In genomic region chr22:22944268-22944985, GRCh38 we compare ENCODE assay signal across 15 cellular contexts. TPM values are rescaled to one million over a fixed set of nuclear protein-coding genes. Genes with fewer than 3 reads are reported as not detected.
DNase-seq lines count a peak whose midpoint lies in the region; ATAC-seq, FAIRE-seq and TF ChIP-seq lines count a peak whose summit lies in the region.
"Had no signal": no experiment of that assay in that cellular context is flagged by ENCODE, and none has a peak within 500 bp of the region (broad histone marks: within the 10 kb centered on the region; RNA-seq: fewer than 3 reads in every experiment).

No MANE protein-coding gene starts in this region.

- H2AK5ac ChIP-seq in H9 (ENCODE audit: insufficient read length, low read length), result no peak overlapping the region

- TF ChIP-seq POLR2A in K562 (conservative IDR thresholded peaks at IDR 0.05) (no peak), esophagus squamous epithelium (IDR thresholded peaks at IDR 0.05) (no peak)

- H2BK15ac ChIP-seq in H9 (ENCODE audit: low read depth, low read length), result no peak overlapping the region

- no peak overlapping the region for H4K91ac ChIP-seq in H9 (ENCODE audit: insufficient read length, low read depth, low read length)

- TF ChIP-seq EP300 in K562 (IDR thresholded peaks at IDR 0.05; ENCODE audit: low read length) (no peak), SK-N-SH (IDR thresholded peaks at IDR 0.05; ENCODE audit: borderline replicate concordance in 1 of 2, low read depth in 1 of 2, low read length in 1 of 2) (no peak)

- no peak overlapping the region for H2BK12ac ChIP-seq in H9 (ENCODE audit: insufficient read length, low read depth, low read length)

- no peak overlapping the region for H2BK120ac ChIP-seq in H9 (ENCODE audit: low read depth, low read length, poor library complexity, severe bottlenecking)

- TF ChIP-seq RAD21 in K562 (CRISPR knock-in tag; conservative IDR thresholded peaks at IDR 0.05 in 1 of 2, IDR thresholded peaks at IDR 0.05 in 1 of 2) (no peak), SK-N-SH (IDR thresholded peaks at IDR 0.05; ENCODE audit: low read length) (no peak)

- no peaks in the 10 kb centered on the region for H3K79me1 ChIP-seq in H9 (ENCODE audit: insufficient read depth, low read depth, low read length, poor library complexity, severe bottlenecking)

- WGBS in H9 (ENCODE audit: extremely low coverage, insufficient read length, low lambda C conversion rate), result no CpG with 5 or more reads among the region's 18 CpGs
- WGBS in K562 (ENCODE audit: insufficient coverage, low coverage, missing lambda C conversion rate), result under 1% methylated on average over 18 of the region's 18 CpGs
- WGBS in esophagus squamous epithelium, 2 donors, result 63 to 64% methylated on average over 9 to 12 of the region's 18 CpGs
- 41% methylated on average over 5 of the region's 18 CpGs for WGBS in SK-N-SH (ENCODE audit: low lambda C conversion rate)

- no peak overlapping the region for H3K18ac ChIP-seq in H9 (ENCODE audit: insufficient read length, low read depth, low read length)

- H3K79me2 ChIP-seq in DOHH2 (ENCODE audit: control insufficient read depth, low read length) (peaks cover 11% of the 10 kb centered on the region), H9 (ENCODE audit: insufficient read depth, low read length) (no peaks in the 10 kb centered on the region), K562 (ENCODE audit: control insufficient read depth, insufficient read depth, low read length) (no peaks in the 10 kb centered on the region), SK-N-SH (ENCODE audit: insufficient read depth) (no peaks in the 10 kb centered on the region)

- CTCF ChIA-PET in K562 (lab: Yijun Ruan, JAX; ENCODE audit: low intra/inter-chr PET ratio) (interaction anchor here (1.0 to 3.0 kb wide), 7 partner anchors 11 to 195 kb away, joined by 3 to 30 read pairs (median 4); no protein-coding TSS in a partner anchor), SK-N-SH (lab: Yijun Ruan, JAX) (interaction anchor here (0.9 to 9.7 kb wide), 10 partner anchors 12 to 458 kb away, joined by 3 to 127 read pairs (median 4); no protein-coding TSS in a partner anchor)

- peak overlapping the region; percentile 98 for H3K27ac ChIP-seq in DOHH2 (ENCODE audit: low read depth, low read length)
- H3K27ac ChIP-seq in H9 (ENCODE audit: insufficient read length, low read depth, low read length), result no peak overlapping the region
- no peak overlapping the region for H3K27ac ChIP-seq in K562 (ENCODE audit: extremely low read depth, low read depth, low read length)
- H3K27ac ChIP-seq in esophagus squamous epithelium, result no peak overlapping the region
- H3K27ac ChIP-seq in SK-N-SH (ENCODE audit: low read depth in 2 of 2, low read length in 1 of 2), result no peak overlapping the region
- H3K27ac ChIP-seq: HL-60 had no signal

- no peak overlapping the region for H3K56ac ChIP-seq in H9 (ENCODE audit: insufficient read length, low read depth, low read length)

- H3K4me3 ChIP-seq in DOHH2 (ENCODE audit: low read length), result peak overlapping the region; percentile 27
- H3K4me3 ChIP-seq in K562, result no peak overlapping the region
- H3K4me3 ChIP-seq in esophagus squamous epithelium, result no peak overlapping the region
- H3K4me3 ChIP-seq in SK-N-SH (ENCODE audit: low read depth in 2 of 2, low read length in 1 of 2), result no peak overlapping the region

- H3K27me3 ChIP-seq in DOHH2 (ENCODE audit: control insufficient read depth, low read length) (no peaks in the 10 kb centered on the region), H9 (ENCODE audit: insufficient read depth, low read length) (no peaks in the 10 kb centered on the region; the same call in 1 of the 2 replicates), K562 (ENCODE audit: control insufficient read depth in 2 of 2, insufficient read depth in 2 of 2, low read length in 2 of 2) (peaks cover 19 to 32% of the 10 kb centered on the region in 2 experiments; a peak in 4 of 5 replicates), esophagus squamous epithelium (peaks cover 0 to 54% (median 0%) of the 10 kb centered on the region in 4 donors), SK-N-SH (ENCODE audit: insufficient read depth) (no peaks in the 10 kb centered on the region)

- no peak overlapping the region for H3T11ph ChIP-seq in H9 (ENCODE audit: low read length)

- H3K14ac ChIP-seq in H9 (ENCODE audit: insufficient read depth, low read length), result no peak overlapping the region; the same call in 1 of the 2 replicates

- H3K23me2 ChIP-seq in H9 (ENCODE audit: insufficient read length, low read depth, low read length, poor library complexity, severe bottlenecking), result no peaks in the 10 kb centered on the region

- intact Hi-C loops in K562 (cut with micrococcal nuclease), result loop anchor here (5.0 kb wide), 1 partner anchor 482 kb away; no protein-coding TSS in a partner anchor
- intact Hi-C loops in esophagus squamous epithelium (cut with DNase I), result loop anchor here (5.0 kb wide), 1 partner anchor 97 kb away; no protein-coding TSS in a partner anchor

- H3K27me3 Mint-ChIP-seq in H9 (ENCODE audit: low read depth) (peaks cover 90% of the 10 kb centered on the region), progenitor cell of endocrine pancreas (peaks cover 15% of the 10 kb centered on the region)

- H3K23ac ChIP-seq in H9 (ENCODE audit: insufficient read length, low read depth, low read length), result no peak overlapping the region

- H3K9me2 ChIP-seq in DOHH2 (replicated peaks; ENCODE audit: control insufficient read depth, low read length), result no peaks in the 10 kb centered on the region
- H3K9me2 ChIP-seq in SK-N-SH, result no peaks in the 10 kb centered on the region

- BruUV-seq in K562 (replicated peaks; lab: Mats Ljungman, UMichigan), result no TSS peak

- POLR2A ChIA-PET in K562 (lab: Yijun Ruan, JAX) (interaction anchor here (0.6 to 7.7 kb wide), 13 partner anchors 9 to 194 kb away, joined by 3 to 74 read pairs (median 4); no protein-coding TSS in a partner anchor), SK-N-SH (lab: Yijun Ruan, JAX) (no interaction called here)

- H3K27ac Mint-ChIP-seq in H9, result peak overlapping the region in 1 of 3 experiments; percentile 65; a peak in 1 of 7 replicates
- H3K27ac Mint-ChIP-seq in progenitor cell of endocrine pancreas, result no peak overlapping the region

- ATAC-seq in K562 (no peak), GM18909 (IDR thresholded peaks at IDR 0.05; ENCODE audit: poor library complexity, unreplicated experiment) (no peak)

- H3K4me1 ChIP-seq in DOHH2 (ENCODE audit: control insufficient read depth, low read length), result peaks cover 100% of the 10 kb centered on the region
- no peaks in the 10 kb centered on the region for H3K4me1 ChIP-seq in H9 (ENCODE audit: insufficient read depth, low read length)
- H3K4me1 ChIP-seq in K562 (replicated peaks in 1 of 2; ENCODE audit: control insufficient read depth in 2 of 2, insufficient read depth in 2 of 2, low read length in 2 of 2), result peaks cover 0 to 3% of the 10 kb centered on the region in 2 experiments; a peak in 1 of 5 replicates
- H3K4me1 ChIP-seq in esophagus squamous epithelium, result no peaks in the 10 kb centered on the region
- peaks cover 0 to 8% of the 10 kb centered on the region in 2 experiments; a peak in 1 of 4 replicates for H3K4me1 ChIP-seq in SK-N-SH (ENCODE audit: control insufficient read depth in 1 of 2, insufficient read depth in 2 of 2, low read depth in 1 of 2, low read length in 1 of 2)

- no peak for TF ChIP-seq CTCF in DOHH2 (IDR thresholded peaks at IDR 0.05; ENCODE audit: low read depth, low read length, poor library complexity, severe bottlenecking)
- no peak for TF ChIP-seq CTCF in H9 (conservative IDR thresholded peaks at IDR 0.05)
- TF ChIP-seq CTCF in K562 (IDR thresholded peaks at IDR 0.05 in 2 of 3, conservative IDR thresholded peaks at IDR 0.05 in 1 of 3; ENCODE audit: insufficient read depth in 2 of 3, low read depth in 1 of 3, low read length in 3 of 3), result no peak
- TF ChIP-seq CTCF in progenitor cell of endocrine pancreas (IDR thresholded peaks at IDR 0.05; ENCODE audit: unreplicated experiment), result no peak
- TF ChIP-seq CTCF in esophagus squamous epithelium (IDR thresholded peaks at IDR 0.05), result no peak
- no peak for TF ChIP-seq CTCF in SK-N-SH (IDR thresholded peaks at IDR 0.05)

- no peak for FAIRE-seq in K562 (lab: Jason Lieb, UNC)

- H3K36me3 ChIP-seq in DOHH2 (ENCODE audit: control insufficient read depth, low read length), result peaks cover 4% of the 10 kb centered on the region; the same call in 1 of the 2 replicates
- H3K36me3 ChIP-seq in K562 (ENCODE audit: control insufficient read depth, insufficient read depth, low read length), result no peaks in the 10 kb centered on the region
- H3K36me3 ChIP-seq in esophagus squamous epithelium, result no peaks in the 10 kb centered on the region
- no peaks in the 10 kb centered on the region for H3K36me3 ChIP-seq in SK-N-SH (replicated peaks in 1 of 2; ENCODE audit: control insufficient read depth in 1 of 2, insufficient read depth in 2 of 2, low read length in 1 of 2)

- H3K9me3 ChIP-seq in DOHH2 (ENCODE audit: control insufficient read depth, insufficient read depth, low read length) (no peaks in the 10 kb centered on the region), H9 (ENCODE audit: control insufficient read depth, low read depth, low read length) (no peaks in the 10 kb centered on the region), K562 (replicated peaks; ENCODE audit: control insufficient read depth, insufficient read depth, low read depth, low read length) (no peaks in the 10 kb centered on the region), esophagus squamous epithelium (no peaks in the 10 kb centered on the region), SK-N-SH (no peaks in the 10 kb centered on the region)

- peaks cover 13% of the 10 kb centered on the region for H3K9me1 ChIP-seq in K562 (ENCODE audit: control insufficient read depth, insufficient read depth, low read length)

- H3K4me1 Mint-ChIP-seq in H9 (no peaks in the 10 kb centered on the region), progenitor cell of endocrine pancreas (ENCODE audit: low read depth) (peaks cover 5% of the 10 kb centered on the region)

- H4K5ac ChIP-seq in H9 (ENCODE audit: insufficient read length, low read depth, low read length), result no peak overlapping the region

- no peaks in the 10 kb centered on the region; a peak in 1 of 7 replicates for H3K36me3 Mint-ChIP-seq in H9 (ENCODE audit: insufficient read depth in 1 of 3, low read depth in 3 of 3)
- H3K36me3 Mint-ChIP-seq in progenitor cell of endocrine pancreas (ENCODE audit: insufficient read depth), result no peaks in the 10 kb centered on the region

- H3F3A ChIP-seq in DOHH2 (ENCODE audit: control insufficient read depth, insufficient read depth) (peaks cover 23% of the 10 kb centered on the region), SK-N-SH (replicated peaks; ENCODE audit: insufficient read depth) (no peaks in the 10 kb centered on the region)

- H3K9me3 Mint-ChIP-seq in H9 (no peaks in the 10 kb centered on the region), progenitor cell of endocrine pancreas (ENCODE audit: low read depth) (no peaks in the 10 kb centered on the region)
- H3K9me3 Mint-ChIP-seq: neural crest cell had no signal

- H3K9ac ChIP-seq in H9 (ENCODE audit: extremely low read depth, insufficient read length, low read length), result no peak overlapping the region
- peak overlapping the region in 1 of 2 experiments; percentile 5; a peak in 1 of 4 replicates for H3K9ac ChIP-seq in K562 (ENCODE audit: insufficient read depth in 1 of 2, low read depth in 2 of 2, low read length in 2 of 2)
- no peak overlapping the region for H3K9ac ChIP-seq in SK-N-SH

- H2BK5ac ChIP-seq in H9 (ENCODE audit: insufficient read length, low read length), result no peak overlapping the region

- no peak overlapping the region for H2AFZ ChIP-seq in H9 (ENCODE audit: low read length)
- H2AFZ ChIP-seq in K562 (ENCODE audit: low read depth, low read length), result no peak overlapping the region
- no peak overlapping the region for H2AFZ ChIP-seq in SK-N-SH (ENCODE audit: low read depth)

- no peak overlapping the region for H3K4ac ChIP-seq in H9 (ENCODE audit: low read depth, low read length)

- no peaks in the 10 kb centered on the region for H4K20me1 ChIP-seq in DOHH2 (ENCODE audit: control insufficient read depth, insufficient read depth, low read depth, low read length)
- no peaks in the 10 kb centered on the region for H4K20me1 ChIP-seq in H9 (ENCODE audit: control insufficient read depth, insufficient read depth, insufficient read length)
- peaks cover 34% of the 10 kb centered on the region for H4K20me1 ChIP-seq in K562 (replicated peaks; ENCODE audit: control insufficient read depth, insufficient read depth, low read length)
- no peaks in the 10 kb centered on the region for H4K20me1 ChIP-seq in SK-N-SH (ENCODE audit: insufficient read depth)

- DNase-seq in H9, result peak; percentile 27
- DNase-seq in K562 (ENCODE audit: extremely low read depth in 1 of 4, low spot score in 3 of 4), result peak in 1 of 4 experiments; percentile 52
- DNase-seq in progenitor cell of endocrine pancreas (ENCODE audit: low spot score, unreplicated experiment), result peak; percentile 5
- no peak for DNase-seq in esophagus squamous epithelium (lab: John Stamatoyannopoulos, UW)
- no peak for DNase-seq in SK-N-SH
- DNase-seq: activated naive CD4-positive, alpha-beta T cell treated with Interleukin-2 at 50 U/mL for 16 hours; DMS79 treated with DMSO at 0.1 percent for 48 hours; NCI-H1436 treated with DMSO at 0.1 percent for 48 hours; stimulated activated CD4-positive, alpha-beta T cell treated with anti-CD3 and anti-CD28 coated beads, Interleukin-2, amount 100 ng/mL, for 48 hours had no signal

- H2BK20ac ChIP-seq in H9 (ENCODE audit: low read depth, low read length, poor library complexity, severe bottlenecking), result no peak overlapping the region

- H3K4me3 Mint-ChIP-seq in H9 (no peak overlapping the region), progenitor cell of endocrine pancreas (ENCODE audit: low read depth) (no peak overlapping the region)
- H3K4me3 Mint-ChIP-seq: neural crest cell had no signal

- H3K4me2 ChIP-seq in DOHH2 (ENCODE audit: low read length) (peak overlapping the region; percentile 66), H9 (ENCODE audit: insufficient read depth, insufficient read length, low read length) (no peak overlapping the region), K562 (ENCODE audit: insufficient read depth, low read length) (no peak overlapping the region), SK-N-SH (no peak overlapping the region)

- in situ Hi-C loops in K562 (cut with MboI), result loop anchor here (25.0 kb wide), 1 partner anchor 1318 kb away; the partner anchor contains the start of gene SPECC1L

- H4K8ac ChIP-seq in H9 (replicated peaks; ENCODE audit: insufficient read length, low read depth, low read length), result no peak overlapping the region

RNA-seq across cellular contexts. Expression of gene IGLL5, which starts 56.8 kb away (rescaled TPM):
- total RNA-seq in H9 (2021), result not detected in 2 replicates
- not detected in 2 replicates for total RNA-seq in K562 (2011; cell fraction: chromatin; rRNA removed; ENCODE audit: low replicate concordance)
- not detected in 2 replicates for total RNA-seq in K562 (2011; cell fraction: nucleolus; rRNA removed)
- not detected in 2 replicates for total RNA-seq in K562 (2011; cell fraction: nucleoplasm; rRNA removed)
- total RNA-seq in K562 (2014; rRNA removed), result not detected in 2 replicates
- not detected in 2 replicates for total RNA-seq in K562 (2014; rRNA removed; fragmentation: Illumina TruSeq; extraction: Trizol)
- total RNA-seq in K562 (2015; rRNA removed; fragmentation: Illumina TruSeq; extraction: Trizol), result not detected in 2 replicates
- total RNA-seq in K562 (2021), result not detected in 2 replicates
- polyA plus RNA-seq in K562 (2011; rRNA removed), result not detected in 2 replicates
- not detected in 2 replicates for polyA plus RNA-seq in K562 (2011; cell fraction: cytosol; rRNA removed)
- not detected in 2 replicates for polyA plus RNA-seq in K562 (2011; cell fraction: nucleus; rRNA removed)
- not detected in 2 replicates for polyA plus RNA-seq in K562 (2012)
- polyA plus RNA-seq in K562 (2014; fragmentation: Illumina TruSeq; extraction: Trizol), result not detected in 2 replicates
- not detected for polyA plus RNA-seq in K562 (2014; fragmentation: Nextera tagmentation; extraction: Ambion mirVana)
- not detected in 2 replicates for polyA plus RNA-seq in K562 (2014; rRNA removed)
- not detected in 2 replicates for polyA minus RNA-seq in K562 (2011; rRNA and poly(A)+ RNA removed)
- polyA minus RNA-seq in K562 (2011; cell fraction: cytosol; rRNA and poly(A)+ RNA removed), result not detected in 2 replicates
- polyA minus RNA-seq in K562 (2011; cell fraction: nucleus; rRNA and poly(A)+ RNA removed), result not detected in 2 replicates
- total RNA-seq in progenitor cell of endocrine pancreas, result not detected in 2 replicates
- 10 to 100 TPM in 1 of 4 donors, 1 to 10 TPM in 1, not detected in 2; 5.0 to 20.7 TPM for total RNA-seq in esophagus squamous epithelium
- not detected in 2 replicates for polyA plus RNA-seq in SK-N-SH (2012; rRNA removed)
- not detected in 2 replicates for polyA plus RNA-seq in SK-N-SH (2012; cell fraction: cytosol; rRNA removed)
- not detected in 2 replicates for polyA plus RNA-seq in SK-N-SH (2012; cell fraction: nucleus; rRNA removed)
- total RNA-seq: activated CD8-positive, alpha-beta memory T cell treated with anti-CD3 and anti-CD28 coated beads for 36 hours; LHCN-M2; neural crest cell had no signal

Comparison
In these comparisons a context has a peak if more than half of its experiments do, and no peak if none do; other contexts are left out.
1. DNase-seq: peak in H9 (single experiment) and progenitor cell of endocrine pancreas (single experiment); none in esophagus squamous epithelium (single experiment) and SK-N-SH (single experiment).